ENCODE assay signal across 9 cellular contexts in genomic region chr3:195910499-195910845, GRCh38. TPM values are rescaled to one million over a fixed set of nuclear protein-coding genes. Genes with fewer than 3 reads are reported as not detected.
A peak's percentile ranks its signal among the peaks of the same experiment; 100 is the strongest.
DNase-seq lines count a peak whose midpoint lies in the region; ATAC-seq and TF ChIP-seq lines count a peak whose summit lies in the region.
"Had no signal": no experiment of that assay in that cellular context is flagged by ENCODE, and none has a peak within 500 bp of the region (broad histone marks: within the 10 kb centered on the region; RNA-seq: fewer than 3 reads in every experiment).

No MANE protein-coding gene starts in this region.

- CTCF ChIA-PET in CD4-positive, alpha-beta T cell (lab: Charles Lee), result interaction anchor here (0.7 to 7.7 kb wide), 3 partner anchors 16 to 51 kb away, joined by 3 to 79 read pairs (median 11); no protein-coding TSS in a partner anchor
- CTCF ChIA-PET in HEK293T (lab: Yijun Ruan, JAX), result no interaction called here

- peaks cover 35% of the 10 kb centered on the region for H3K4me1 Mint-ChIP-seq in CD4-positive, alpha-beta T cell (ENCODE audit: low read depth)
- H3K4me1 Mint-ChIP-seq in dendritic cell treated with granulocyte-macrophage colony-stimulating factor and Interleukin-4, amounts not matched to agents 40 ng/mL and 50 ng/mL, for 4 days (ENCODE audit: low read depth), result peaks cover 56% of the 10 kb centered on the region

- intact Hi-C loops in CD4-positive, alpha-beta T cell (cut with DNase I, micrococcal nuclease), result no loop called here
- intact Hi-C loops in dendritic cell treated with granulocyte-macrophage colony-stimulating factor and Interleukin-4, amounts not matched to agents 40 ng/mL and 50 ng/mL, for 4 days (cut with micrococcal nuclease), result no loop called here

- H3K36me3 ChIP-seq in Loucy (ENCODE audit: insufficient read depth, low read length) (no peaks in the 10 kb centered on the region), neutrophil (no peaks in the 10 kb centered on the region)

- H3K4me3 Mint-ChIP-seq in CD4-positive, alpha-beta T cell, result peak overlapping the region; percentile 85
- peak overlapping the region; percentile 71 for H3K4me3 Mint-ChIP-seq in dendritic cell treated with granulocyte-macrophage colony-stimulating factor and Interleukin-4, amounts not matched to agents 40 ng/mL and 50 ng/mL, for 4 days

- H3K27ac Mint-ChIP-seq in CD4-positive, alpha-beta T cell, result peak overlapping the region; percentile 55
- H3K27ac Mint-ChIP-seq in dendritic cell treated with granulocyte-macrophage colony-stimulating factor and Interleukin-4, amounts not matched to agents 40 ng/mL and 50 ng/mL, for 4 days, result peak overlapping the region; percentile 66

- peaks cover 31% of the 10 kb centered on the region for H3K79me2 ChIP-seq in Loucy (ENCODE audit: insufficient read depth, low read length)

- H3K4me3 ChIP-seq in Loucy (ENCODE audit: low read length, poor library complexity, severe bottlenecking), result no peak overlapping the region
- no peak overlapping the region for H3K4me3 ChIP-seq in neutrophil (ENCODE audit: low read depth in 1 of 2, low read length in 1 of 2)

- TF ChIP-seq CTCF in CD4-positive, alpha-beta T cell (IDR thresholded peaks at IDR 0.05), result no peak
- TF ChIP-seq CTCF in Loucy (conservative IDR thresholded peaks at IDR 0.05; ENCODE audit: low read length) (no peak), neutrophil (IDR thresholded peaks at IDR 0.05) (no peak)

- peaks cover 18% of the 10 kb centered on the region for H3K36me3 Mint-ChIP-seq in CD4-positive, alpha-beta T cell (ENCODE audit: low read depth)
- peaks cover 9% of the 10 kb centered on the region for H3K36me3 Mint-ChIP-seq in dendritic cell treated with granulocyte-macrophage colony-stimulating factor and Interleukin-4, amounts not matched to agents 40 ng/mL and 50 ng/mL, for 4 days (ENCODE audit: low read depth)

- no peak for ATAC-seq in CD4-positive, alpha-beta T cell (ENCODE audit: poor library complexity)
- no peak for ATAC-seq in HG03354 (IDR thresholded peaks at IDR 0.05; ENCODE audit: poor library complexity, severe bottlenecking, unreplicated experiment)
- no peak for ATAC-seq in GM21786 (IDR thresholded peaks at IDR 0.05; ENCODE audit: unreplicated experiment)
- ATAC-seq in HG03135 (IDR thresholded peaks at IDR 0.05; ENCODE audit: unreplicated experiment), result no peak

- peaks cover 40% of the 10 kb centered on the region for H3K4me1 ChIP-seq in Loucy (ENCODE audit: insufficient read depth, low read length, poor library complexity, severe bottlenecking)
- H3K4me1 ChIP-seq in neutrophil (ENCODE audit: control insufficient read depth in 1 of 2, insufficient read depth in 1 of 2, low read depth in 1 of 2, low read length in 1 of 2), result peaks cover 37 to 43% of the 10 kb centered on the region in 2 experiments

- H3F3A ChIP-seq in Loucy (ENCODE audit: low read depth), result peaks cover 8% of the 10 kb centered on the region; the same call in 1 of the 2 replicates

- H3K27me3 Mint-ChIP-seq in CD4-positive, alpha-beta T cell, result no peaks in the 10 kb centered on the region
- peaks cover 3% of the 10 kb centered on the region for H3K27me3 Mint-ChIP-seq in dendritic cell treated with granulocyte-macrophage colony-stimulating factor and Interleukin-4, amounts not matched to agents 40 ng/mL and 50 ng/mL, for 4 days

- H3K4me2 ChIP-seq in Loucy (ENCODE audit: low read depth, low read length, poor library complexity, severe bottlenecking), result peak overlapping the region; percentile 78

- no peak overlapping the region for H3K27ac ChIP-seq in CD4-positive, alpha-beta T cell (ENCODE audit: low read depth, low read length)
- H3K27ac ChIP-seq in neutrophil, result peak overlapping the region; percentile 94

- peaks cover 23% of the 10 kb centered on the region for H4K20me1 ChIP-seq in Loucy (ENCODE audit: insufficient read depth, low read length, poor library complexity, severe bottlenecking)

- H3K9me3 Mint-ChIP-seq in CD4-positive, alpha-beta T cell, result no peaks in the 10 kb centered on the region
- no peaks in the 10 kb centered on the region for H3K9me3 Mint-ChIP-seq in dendritic cell treated with granulocyte-macrophage colony-stimulating factor and Interleukin-4, amounts not matched to agents 40 ng/mL and 50 ng/mL, for 4 days

- H3K27me3 ChIP-seq in CD4-positive, alpha-beta T cell (ENCODE audit: control insufficient read depth, insufficient read depth, low read length), result no peaks in the 10 kb centered on the region
- H3K27me3 ChIP-seq in Loucy (ENCODE audit: insufficient read depth, low read length, poor library complexity, severe bottlenecking) (no peaks in the 10 kb centered on the region), neutrophil (no peaks in the 10 kb centered on the region)

- H2AFZ ChIP-seq in Loucy (ENCODE audit: low read length), result no peak overlapping the region

- no peaks in the 10 kb centered on the region for H3K9me2 ChIP-seq in Loucy (replicated peaks; ENCODE audit: low read depth, low read length)

- DNase-seq in CD4-positive, alpha-beta T cell, result no peak
- DNase-seq in HEK293T (ENCODE audit: extremely low spot score), result no peak
- DNase-seq: small intestine had no signal

- peak overlapping the region; percentile 52 for H3K9ac ChIP-seq in Loucy (ENCODE audit: low read depth, low read length, poor library complexity, severe bottlenecking)

- no peaks in the 10 kb centered on the region for H3K9me3 ChIP-seq in CD4-positive, alpha-beta T cell (ENCODE audit: control insufficient read depth, low read length)
- H3K9me3 ChIP-seq in Loucy (ENCODE audit: insufficient read depth, low read depth, low read length) (no peaks in the 10 kb centered on the region), neutrophil (no peaks in the 10 kb centered on the region)

- POLR2A ChIA-PET in CD4-positive, alpha-beta T cell (lab: Charles Lee), result interaction anchor here (6.1 to 7.6 kb wide), 2 partner anchors 15 kb away, joined by 52 to 231 read pairs; no protein-coding TSS in a partner anchor
- POLR2A ChIA-PET in HEK293T (lab: Yijun Ruan, JAX), result no interaction called here

TF ChIP-seq in HEK293T, 16 proteins besides CTCF, POLR2A, EP300 and RAD21:
- TF ChIP-seq PKNOX1 (IDR thresholded peaks at IDR 0.05), result no peak
- no peak for TF ChIP-seq HDGF (IDR thresholded peaks at IDR 0.05; ENCODE audit: borderline replicate concordance)
- no peak for TF ChIP-seq CTBP1 (IDR thresholded peaks at IDR 0.05; ENCODE audit: borderline replicate concordance)
- no peak for TF ChIP-seq LEF1 (IDR thresholded peaks at IDR 0.05; ENCODE audit: borderline replicate concordance)
- no peak for TF ChIP-seq ARNT (IDR thresholded peaks at IDR 0.05)
- TF ChIP-seq NFRKB (IDR thresholded peaks at IDR 0.05), result no peak
- TF ChIP-seq BHLHE40 (IDR thresholded peaks at IDR 0.05; ENCODE audit: borderline replicate concordance), result no peak
- no peak for TF ChIP-seq ZNF384 (IDR thresholded peaks at IDR 0.05)
- no peak for TF ChIP-seq SP1 (IDR thresholded peaks at IDR 0.05)
- no peak for TF ChIP-seq FOXM1 (IDR thresholded peaks at IDR 0.05; ENCODE audit: borderline replicate concordance)
- TF ChIP-seq SUZ12 (IDR thresholded peaks at IDR 0.05), result no peak
- TF ChIP-seq FOXK2 (IDR thresholded peaks at IDR 0.05), result no peak
- no peak for TF ChIP-seq FOXA1 (IDR thresholded peaks at IDR 0.05)
- TF ChIP-seq L3MBTL2 (conservative IDR thresholded peaks at IDR 0.05), result no peak
- no peak for TF ChIP-seq ELF4 (IDR thresholded peaks at IDR 0.05)
- TF ChIP-seq TARDBP (IDR thresholded peaks at IDR 0.05), result no peak

RNA-seq across cellular contexts. Expression of gene TNK2, which starts 2.1 kb away (rescaled TPM):
- total RNA-seq in CD4-positive, alpha-beta T cell, result 100 to 1,000 TPM; 161 to 171 TPM
